In genomic region chr1:206578959-206579358, GRCh38 we compare ENCODE assay signal across 14 cellular contexts.
DNase-seq lines count a peak whose midpoint lies in the region; ATAC-seq lines count a peak whose summit lies in the region.
"Had no signal": no experiment of that assay in that cellular context is flagged by ENCODE, and none has a peak within 500 bp of the region (broad histone marks: within the 10 kb centered on the region; RNA-seq: fewer than 3 reads in every experiment).

No MANE protein-coding gene starts in this region.

- H3K36me3 Mint-ChIP-seq in stimulated activated effector memory CD8-positive, alpha-beta T cell treated with anti-CD3 and anti-CD28 coated beads, Interleukin-12 subunit alpha, Interleukin-12 subunit beta, amount 100 ng/mL, for 72 hours: peaks cover 98% of the 10 kb centered on the region

- peak overlapping the region; percentile 99 for H3K27ac Mint-ChIP-seq in stimulated activated effector memory CD8-positive, alpha-beta T cell treated with anti-CD3 and anti-CD28 coated beads, Interleukin-12 subunit alpha, Interleukin-12 subunit beta, amount 100 ng/mL, for 72 hours

- peak; percentile 46 for DNase-seq in activated T-cell treated with anti-CD3 and anti-CD28 coated beads, Interleukin-2, amount 50 U/mL, for 1 hour
- no peak for DNase-seq in activated T-cell treated with anti-CD3 and anti-CD28 coated beads, Interleukin-2, amount 50 U/mL, for 48 hours
- DNase-seq in NCI-H524 treated with DMSO at 0.1 percent for 48 hours (lab: John Stamatoyannopoulos, UW) (peak; percentile 12), cerebellar cortex (ENCODE audit: low spot score) (peak; percentile 10), 8988T (no peak)
- DNase-seq in stimulated activated effector memory CD8-positive, alpha-beta T cell treated with anti-CD3 and anti-CD28 coated beads, Interleukin-12 subunit alpha, Interleukin-12 subunit beta, amount 100 ng/mL, for 72 hours (ENCODE audit: low spot score in 2 of 2): no peak
- DNase-seq in effector CD8-positive, alpha-beta T cell (lab: John Stamatoyannopoulos, UW): no peak
- no peak for DNase-seq in stimulated activated CD8-positive, alpha-beta memory T cell treated with anti-CD3 and anti-CD28 coated beads, Interleukin-4, amount 100 ng/mL, for 48 hours
- DNase-seq: activated CD4-positive, CD25-positive, alpha-beta regulatory T cell treated with anti-CD3 and anti-CD28 coated beads, Interleukin-2, amount 50 U/mL, for 72 hours; EL; GOT3; Kasumi-1; NCI-H1930; stimulated activated CD4-positive, alpha-beta T cell treated with anti-CD3 and anti-CD28 coated beads, Interleukin-1b, Interleukin-23, amount 100 ng/mL, for 48 hours had no signal

- peaks cover 100% of the 10 kb centered on the region for H3K4me1 Mint-ChIP-seq in stimulated activated effector memory CD8-positive, alpha-beta T cell treated with anti-CD3 and anti-CD28 coated beads, Interleukin-12 subunit alpha, Interleukin-12 subunit beta, amount 100 ng/mL, for 72 hours

- H3K9me3 Mint-ChIP-seq in stimulated activated effector memory CD8-positive, alpha-beta T cell treated with anti-CD3 and anti-CD28 coated beads, Interleukin-12 subunit alpha, Interleukin-12 subunit beta, amount 100 ng/mL, for 72 hours: no peaks in the 10 kb centered on the region

- no peak for ATAC-seq in stimulated activated effector memory CD8-positive, alpha-beta T cell treated with anti-CD3 and anti-CD28 coated beads, Interleukin-12 subunit alpha, Interleukin-12 subunit beta, amount 100 ng/mL, for 72 hours

- H3K4me3 Mint-ChIP-seq in stimulated activated effector memory CD8-positive, alpha-beta T cell treated with anti-CD3 and anti-CD28 coated beads, Interleukin-12 subunit alpha, Interleukin-12 subunit beta, amount 100 ng/mL, for 72 hours: peak overlapping the region; percentile 76

Comparison
In these comparisons a context has a peak if more than half of its experiments do, and no peak if none do; other contexts are left out.
1. DNase-seq: peak in activated T-cell treated with anti-CD3 and anti-CD28 coated beads, Interleukin-2, amount 50 U/mL, for 1 hour (single experiment), NCI-H524 treated with DMSO at 0.1 percent for 48 hours (single experiment) and cerebellar cortex (single experiment); none in activated T-cell treated with anti-CD3 and anti-CD28 coated beads, Interleukin-2, amount 50 U/mL, for 48 hours (0 of 2), stimulated activated effector memory CD8-positive, alpha-beta T cell treated with anti-CD3 and anti-CD28 coated beads, Interleukin-12 subunit alpha, Interleukin-12 subunit beta, amount 100 ng/mL, for 72 hours (0 of 2), effector CD8-positive, alpha-beta T cell (single experiment), stimulated activated CD8-positive, alpha-beta memory T cell treated with anti-CD3 and anti-CD28 coated beads, Interleukin-4, amount 100 ng/mL, for 48 hours (single experiment) and 8988T (single experiment).